In the genomic region with DNA sequence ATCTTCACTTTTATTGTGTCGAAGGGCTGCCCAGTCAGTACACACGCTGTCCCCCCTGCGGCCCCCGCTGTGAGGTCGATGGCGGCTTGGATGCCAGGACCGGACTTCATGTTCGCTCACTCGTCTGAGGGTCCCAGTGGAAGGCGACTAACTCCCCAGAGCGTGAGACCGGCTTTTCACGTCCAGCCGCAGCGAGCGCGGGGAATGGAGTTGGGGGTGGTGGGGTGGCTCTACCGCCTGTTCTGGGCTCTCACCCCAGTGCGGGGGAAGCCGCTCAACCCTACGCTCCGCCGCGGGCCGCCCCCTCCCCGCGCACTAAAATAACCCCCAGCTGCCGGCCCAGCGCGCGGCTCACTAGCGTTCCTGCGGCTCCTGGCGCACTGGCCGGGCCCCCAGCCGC, we compare ENCODE assay signal across 33 cellular contexts. TPM values are rescaled to one million over a fixed set of nuclear protein-coding genes. Genes with fewer than 3 reads are reported as not detected.
"Had no signal": no experiment of that assay in that cellular context is flagged by ENCODE, and none has a peak within 500 bp of the region (broad histone marks: within the 10 kb centered on the region; RNA-seq: fewer than 3 reads in every experiment).

A gene (minus strand): TSS at position 294 of the 400 bp plus-strand sequence. CDS start 184 bp downstream, at position 110.

- DNase-seq: activated B cell treated with CpG ODN at 0.5 μM for 24 hours; activated CD4-positive, alpha-beta memory T cell treated with anti-CD3 and anti-CD28 coated beads for 36 hours; activated CD4-positive, alpha-beta T cell treated with anti-CD3 and anti-CD28 coated beads for 4 hours; activated CD4-positive, alpha-beta T cell treated with anti-CD3 and anti-CD28 coated beads, Interleukin-2, amount 50 U/mL, for 1 hour; activated CD4-positive, CD25-positive, alpha-beta regulatory T cell treated with anti-CD3 and anti-CD28 coated beads, Interleukin-2, amount 50 U/mL, for 72 hours; activated CD8-positive, alpha-beta memory T cell treated with anti-CD3 and anti-CD28 coated beads for 24 hours; activated CD8-positive, alpha-beta memory T cell treated with anti-CD3 and anti-CD28 coated beads, Interleukin-2, amount 10 ng/mL, durations not matched to agents 7 days and 5 days; activated CD8-positive, alpha-beta memory T cell treated with anti-CD3 and anti-CD28 coated beads, Interleukin-2, amount 50 U/mL, for 48 hours; activated effector memory CD4-positive, alpha-beta T cell treated with Interleukin-2 at 50 U/mL for 16 hours; activated naive CD4-positive, alpha-beta T cell treated with anti-CD3 and anti-CD28 coated beads, Interleukin-2, amount 10 ng/mL, durations not matched to agents 7 days and 5 days; activated naive CD8-positive, alpha-beta T cell treated with anti-CD3 and anti-CD28 coated beads, Interleukin-2, amount 50 U/mL, for 24 hours; activated T-cell treated with anti-CD3 and anti-CD28 coated beads, Interleukin-2, amount 50 U/mL, for 48 hours; anterior cingulate cortex; caudate nucleus; Kasumi-1; MG63; NCI-H1092; NCI-H146; NCI-H187; NCI-H2029 treated with DMSO at 0.1 percent for 48 hours; NCI-H2107; NCI-H2171; NCI-H510A; NCI-H526; NCI-H748 treated with DMSO at 0.1 percent for 48 hours; NK-92 treated with Interleukin-12 subunit alpha and Interleukin-12 subunit beta, amount 100 ng/mL, for 24 hours; Right ventricle myocardium superior; SW 1271; T-helper 1 cell; T-helper 2 cell; T-helper 9 cell had no signal

- H3K27ac ChIP-seq: VCaP had no signal

- H3K36me3 ChIP-seq: MG63 had no signal

- FAIRE-seq: bronchial epithelial cell had no signal

- H3K4me3 ChIP-seq: MG63 had no signal

- H3K27me3 ChIP-seq: MG63 had no signal

RNA-seq across cellular contexts. Expression of the gene that starts here (rescaled TPM):
- total RNA-seq: bronchial epithelial cell had no signal
